ENCODE assay signal across 10 cellular contexts in genomic region chr21:33937931-33938339, GRCh38. TPM values are rescaled to one million over a fixed set of nuclear protein-coding genes. Genes with fewer than 3 reads are reported as not detected.
A peak's percentile ranks its signal among the peaks of the same experiment; 100 is the strongest.
DNase-seq lines count a peak whose midpoint lies in the region; ATAC-seq and TF ChIP-seq lines count a peak whose summit lies in the region.
"Had no signal": no experiment of that assay in that cellular context is flagged by ENCODE, and none has a peak within 500 bp of the region (broad histone marks: within the 10 kb centered on the region; RNA-seq: fewer than 3 reads in every experiment).

No MANE protein-coding gene starts in this region.

- ATAC-seq in HG02588 (IDR thresholded peaks at IDR 0.05; ENCODE audit: unreplicated experiment) (no peak), GM21717 (IDR thresholded peaks at IDR 0.05; ENCODE audit: unreplicated experiment) (no peak), HG03025 (IDR thresholded peaks at IDR 0.05; ENCODE audit: low FRiP score, unreplicated experiment) (no peak)

- intact Hi-C loops in thyroid gland (cut with DNase I), result no loop called here

- peak overlapping the region in 2 of 3 donors; percentile 79 to 88 for H3K27ac ChIP-seq in thyroid gland

- no peaks in the 10 kb centered on the region for H3K36me3 ChIP-seq in thyroid gland

- H3K27me3 ChIP-seq in thyroid gland, result no peaks in the 10 kb centered on the region

- TF ChIP-seq CTCF in thyroid gland (IDR thresholded peaks at IDR 0.05), result no peak

- peak; percentile 33 for DNase-seq in activated T-cell treated with anti-CD3 and anti-CD28 coated beads, Interleukin-2, amount 50 U/mL, for 1 hour
- DNase-seq in activated T-cell treated with anti-CD3 and anti-CD28 coated beads for 4 hours, result no peak
- peak; percentile 33 for DNase-seq in T-helper 22 cell (ENCODE audit: low read depth)
- DNase-seq in amniotic epithelial cell (ENCODE audit: low read depth), result peak; percentile 56
- no peak for DNase-seq in thyroid gland
- DNase-seq: EL, NCI-H187 had no signal

- no peaks in the 10 kb centered on the region for H3K9me3 ChIP-seq in thyroid gland

- 92 to 96% methylated on average over 14 of the region's 14 CpGs for WGBS in thyroid gland, 2 donors

- peaks cover 38 to 51% of the 10 kb centered on the region in 2 donors for H3K4me1 ChIP-seq in thyroid gland

- H3K4me3 ChIP-seq in thyroid gland (replicated peaks in 1 of 3), result no peak overlapping the region

- no peak for TF ChIP-seq POLR2A in thyroid gland (IDR thresholded peaks at IDR 0.05)

RNA-seq across cellular contexts. Expression of gene ATP5PO, which starts 22.3 kb away (rescaled TPM):
- 100 to 1,000 TPM; 201 to 300 (median 256) TPM for total RNA-seq in thyroid gland

Comparison
In these comparisons a context has a peak if more than half of its experiments do, and no peak if none do; other contexts are left out.
1. DNase-seq: peak in activated T-cell treated with anti-CD3 and anti-CD28 coated beads, Interleukin-2, amount 50 U/mL, for 1 hour (single experiment), T-helper 22 cell (single experiment) and amniotic epithelial cell (single experiment); none in activated T-cell treated with anti-CD3 and anti-CD28 coated beads for 4 hours (single experiment) and thyroid gland (0 of 2).